ENCODE assay signal across 1 cellular context in the genomic region with DNA sequence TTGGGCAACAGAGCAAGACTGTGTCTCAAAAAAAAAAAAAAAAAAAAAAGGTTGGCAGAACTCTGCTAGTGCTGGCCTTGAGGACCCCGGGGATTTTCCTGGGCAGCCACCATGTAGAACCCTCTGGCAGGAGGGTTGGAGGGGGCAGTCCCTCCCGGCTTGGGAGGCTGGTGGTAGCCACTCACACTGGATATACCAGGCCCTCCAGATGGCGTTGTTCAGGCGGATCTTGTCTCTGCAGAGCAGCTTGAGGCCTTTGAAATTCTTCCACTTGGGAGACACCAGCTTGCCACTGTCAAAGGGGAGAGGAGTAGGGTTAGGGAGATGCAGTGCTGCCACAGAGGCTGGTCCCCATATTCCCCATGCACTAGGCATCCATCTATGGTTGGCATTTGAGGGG.
TF ChIP-seq lines count a peak whose summit lies in the region.

No MANE protein-coding gene starts in this region.

TF ChIP-seq in WTC11, 78 proteins besides CTCF, POLR2A, EP300 and RAD21 (continued from another document):
- TF ChIP-seq ZNF317 (CRISPR knock-in tag; IDR thresholded peaks at IDR 0.05; ENCODE audit: borderline replicate concordance, low read depth) = no peak
- no peak for TF ChIP-seq CREB1 (CRISPR knock-in tag; IDR thresholded peaks at IDR 0.05)
- TF ChIP-seq TEAD1 (CRISPR knock-in tag; IDR thresholded peaks at IDR 0.05) = no peak
- TF ChIP-seq, protein P1, sequence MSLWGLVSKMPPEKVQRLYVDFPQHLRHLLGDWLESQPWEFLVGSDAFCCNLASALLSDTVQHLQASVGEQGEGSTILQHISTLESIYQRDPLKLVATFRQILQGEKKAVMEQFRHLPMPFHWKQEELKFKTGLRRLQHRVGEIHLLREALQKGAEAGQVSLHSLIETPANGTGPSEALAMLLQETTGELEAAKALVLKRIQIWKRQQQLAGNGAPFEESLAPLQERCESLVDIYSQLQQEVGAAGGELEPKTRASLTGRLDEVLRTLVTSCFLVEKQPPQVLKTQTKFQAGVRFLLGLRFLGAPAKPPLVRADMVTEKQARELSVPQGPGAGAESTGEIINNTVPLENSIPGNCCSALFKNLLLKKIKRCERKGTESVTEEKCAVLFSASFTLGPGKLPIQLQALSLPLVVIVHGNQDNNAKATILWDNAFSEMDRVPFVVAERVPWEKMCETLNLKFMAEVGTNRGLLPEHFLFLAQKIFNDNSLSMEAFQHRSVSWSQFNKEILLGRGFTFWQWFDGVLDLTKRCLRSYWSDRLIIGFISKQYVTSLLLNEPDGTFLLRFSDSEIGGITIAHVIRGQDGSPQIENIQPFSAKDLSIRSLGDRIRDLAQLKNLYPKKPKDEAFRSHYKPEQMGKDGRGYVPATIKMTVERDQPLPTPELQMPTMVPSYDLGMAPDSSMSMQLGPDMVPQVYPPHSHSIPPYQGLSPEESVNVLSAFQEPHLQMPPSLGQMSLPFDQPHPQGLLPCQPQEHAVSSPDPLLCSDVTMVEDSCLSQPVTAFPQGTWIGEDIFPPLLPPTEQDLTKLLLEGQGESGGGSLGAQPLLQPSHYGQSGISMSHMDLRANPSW (CRISPR knock-in tag; conservative IDR thresholded peaks at IDR 0.05; ENCODE audit: low read depth) = no peak
- no peak for TF ChIP-seq ZNF671 (CRISPR knock-in tag; IDR thresholded peaks at IDR 0.05)
- no peak for TF ChIP-seq NR3C1 (CRISPR knock-in tag; conservative IDR thresholded peaks at IDR 0.05; ENCODE audit: low read depth)
- no peak for TF ChIP-seq HMGA2 (CRISPR knock-in tag; IDR thresholded peaks at IDR 0.05)
- TF ChIP-seq, protein P2, sequence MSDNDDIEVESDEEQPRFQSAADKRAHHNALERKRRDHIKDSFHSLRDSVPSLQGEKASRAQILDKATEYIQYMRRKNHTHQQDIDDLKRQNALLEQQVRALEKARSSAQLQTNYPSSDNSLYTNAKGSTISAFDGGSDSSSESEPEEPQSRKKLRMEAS (CRISPR knock-in tag; IDR thresholded peaks at IDR 0.05) = no peak
- no peak for TF ChIP-seq FOXP1 (CRISPR knock-in tag; IDR thresholded peaks at IDR 0.05; ENCODE audit: borderline replicate concordance)
- no peak for TF ChIP-seq TP53 (CRISPR knock-in tag; IDR thresholded peaks at IDR 0.05)
